9 cellular contexts compared by ENCODE assay signal in the genomic region with DNA sequence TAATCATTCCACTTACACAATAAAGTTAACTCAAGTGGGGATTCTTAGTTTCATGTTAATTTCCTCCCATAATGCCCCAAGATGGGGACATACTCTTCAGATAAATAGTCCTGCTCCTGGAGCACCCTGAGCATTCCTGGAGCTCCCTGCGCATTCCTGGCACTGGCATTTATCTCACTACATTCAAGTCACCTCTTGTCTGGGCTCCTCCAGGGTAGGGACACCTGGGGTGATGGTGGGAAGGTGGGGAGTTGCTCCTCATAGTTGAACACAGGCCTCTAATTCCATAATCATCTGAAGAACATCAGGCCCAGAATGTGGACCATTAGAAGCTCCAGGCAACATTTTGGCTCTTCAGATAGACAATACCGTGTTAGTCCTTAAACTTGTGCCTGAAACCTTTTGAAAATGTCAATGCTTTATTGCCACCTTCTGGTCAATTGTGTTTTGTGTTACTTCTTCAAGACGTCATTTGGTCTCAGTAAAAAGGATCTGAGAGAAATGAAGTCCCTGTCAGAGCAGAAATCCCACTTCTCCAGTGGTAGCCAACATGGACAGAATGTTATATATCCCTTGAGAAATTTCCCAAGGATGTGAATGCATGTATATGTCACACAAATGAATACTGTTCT. TPM values are rescaled to one million over a fixed set of nuclear protein-coding genes. Genes with fewer than 3 reads are reported as not detected.
DNase-seq lines count a peak whose midpoint lies in the region; ATAC-seq, FAIRE-seq and TF ChIP-seq lines count a peak whose summit lies in the region.
"Had no signal": no experiment of that assay in that cellular context is flagged by ENCODE, and none has a peak within 500 bp of the region (broad histone marks: within the 10 kb centered on the region; RNA-seq: fewer than 3 reads in every experiment).

No MANE protein-coding gene starts in this region.

- FAIRE-seq in GM12878 (lab: Jason Lieb, UNC) = peak; percentile 75

- ATAC-seq in GM12878 = peak; percentile 57
- no peak for ATAC-seq in GM19035 (IDR thresholded peaks at IDR 0.05; ENCODE audit: unreplicated experiment)
- ATAC-seq in sciatic nerve = no peak

- intact Hi-C loops in GM12878 (cut with micrococcal nuclease; ENCODE audit: unreplicated experiment) = loop anchor here (1.0 kb wide), 1 partner anchor 148 kb away; no protein-coding TSS in a partner anchor
- intact Hi-C loops in sciatic nerve (cut with DNase I) = no loop called here

- H3K79me2 ChIP-seq in MM.1S (ENCODE audit: low read length) (no peaks in the 10 kb centered on the region), GM12878 (ENCODE audit: control insufficient read depth, insufficient read depth, low read length) (no peaks in the 10 kb centered on the region)

- TF ChIP-seq CTCF in MM.1S (IDR thresholded peaks at IDR 0.05; ENCODE audit: low read length) (peak; percentile 44), GM12878 (IDR thresholded peaks at IDR 0.05 in 2 of 3, conservative IDR thresholded peaks at IDR 0.05 in 1 of 3; ENCODE audit: control insufficient read depth in 2 of 3, extremely low read depth in 1 of 3, insufficient read depth in 1 of 3, low read depth in 3 of 3, low read length in 3 of 3) (peak in 1 of 3 experiments; percentile 42; a peak in 3 of 6 replicates)

- no peak for TF ChIP-seq POLR2A in GM12878 (IDR thresholded peaks at IDR 0.05; ENCODE audit: low read depth, low read length)

- no TSS peak for BruUV-seq in GM12878 (replicated peaks; lab: Mats Ljungman, UMichigan)

- H3K27ac ChIP-seq in MM.1S (ENCODE audit: low read length) = no peak overlapping the region
- H3K27ac ChIP-seq in GM12878 (ENCODE audit: control insufficient read depth, insufficient read depth) = no peak overlapping the region

- H3K36me3 ChIP-seq in MM.1S (replicated peaks; ENCODE audit: insufficient read depth, low read length) = no peaks in the 10 kb centered on the region
- H3K36me3 ChIP-seq in GM12878 (ENCODE audit: control insufficient read depth in 2 of 2, insufficient read depth in 2 of 2, low read length in 1 of 2) = no peaks in the 10 kb centered on the region

- H4K20me1 ChIP-seq in MM.1S (ENCODE audit: insufficient read depth, low read length) (no peaks in the 10 kb centered on the region), GM12878 (ENCODE audit: control insufficient read depth, insufficient read depth) (no peaks in the 10 kb centered on the region)

- WGBS in GM12878 (ENCODE audit: insufficient coverage, insufficient replicate concordance, low lambda C conversion rate, missing lambda C conversion rate) = 21% methylated on average over 3 of the region's 3 CpGs

- POLR2A ChIA-PET in GM12878 (lab: Charles Lee) = no interaction called here

- no peaks in the 10 kb centered on the region for H3K9me2 ChIP-seq in MM.1S (replicated peaks; ENCODE audit: insufficient read depth, low read length)

- H3K9ac ChIP-seq in MM.1S (ENCODE audit: low read length) (no peak overlapping the region), GM12878 (ENCODE audit: control insufficient read depth, insufficient read depth, low read length) (no peak overlapping the region)

- RAD21 ChIA-PET in GM12878 (lab: Charles Lee; ENCODE audit: unreplicated experiment) = interaction anchor here (0.8 to 2.4 kb wide), 3 partner anchors 147 to 241 kb away, joined by 3 to 20 read pairs (median 3); no protein-coding TSS in a partner anchor

- in situ Hi-C loops in GM12878 (cut with MboI) = loop anchor here (5.0 kb wide), 1 partner anchor 149 kb away; no protein-coding TSS in a partner anchor

- TF ChIP-seq EP300 in GM12878 (IDR thresholded peaks at IDR 0.05; ENCODE audit: borderline replicate concordance in 1 of 2, control insufficient read depth in 1 of 2, low read depth in 2 of 2, low read length in 2 of 2) = no peak

- DNase-seq in ELR (ENCODE audit: low read depth) (peak; percentile 72), MM.1S (peak; percentile 50), GM12878 (ENCODE audit: low read depth, low spot score) (no peak), medulla oblongata (ENCODE audit: extremely low spot score) (peak; percentile 86), sciatic nerve (ENCODE audit: low spot score) (no peak), islet precursor cell (no peak)
- DNase-seq in activated CD4-positive, alpha-beta T cell treated with anti-CD3 and anti-CD28 coated beads for 4 hours = no peak
- DNase-seq: T-cell had no signal

- no peak overlapping the region for H3K4me3 ChIP-seq in MM.1S (ENCODE audit: low read length)
- H3K4me3 ChIP-seq in GM12878 = no peak overlapping the region

- no peaks in the 10 kb centered on the region for H3K9me3 ChIP-seq in MM.1S (replicated peaks; ENCODE audit: insufficient read depth, low read length)
- no peaks in the 10 kb centered on the region for H3K9me3 ChIP-seq in GM12878 (replicated peaks; ENCODE audit: control insufficient read depth, insufficient read depth, low read length)

- CTCF ChIA-PET in GM12878 (lab: Yijun Ruan, JAX) = interaction anchor here (0.5 to 3.0 kb wide), 14 partner anchors 9 to 417 kb away, joined by 3 to 39 read pairs (median 3); no protein-coding TSS in a partner anchor

- H2AFZ ChIP-seq in MM.1S (ENCODE audit: low read length) = no peak overlapping the region
- no peak overlapping the region for H2AFZ ChIP-seq in GM12878 (ENCODE audit: control insufficient read depth, low read depth, low read length)

- H3K27me3 ChIP-seq in MM.1S (replicated peaks; ENCODE audit: insufficient read depth, low read length) (no peaks in the 10 kb centered on the region), GM12878 (replicated peaks in 1 of 2; ENCODE audit: control insufficient read depth in 2 of 2, insufficient read depth in 2 of 2, low read length in 1 of 2) (no peaks in the 10 kb centered on the region; a peak in 1 of 4 replicates)

- H3K4me1 ChIP-seq in MM.1S (ENCODE audit: low read length) = no peaks in the 10 kb centered on the region
- no peaks in the 10 kb centered on the region for H3K4me1 ChIP-seq in GM12878 (ENCODE audit: control insufficient read depth, insufficient read depth, low read length)

- TF ChIP-seq RAD21 in GM12878 (IDR thresholded peaks at IDR 0.05; ENCODE audit: insufficient read depth, low read depth, low read length) = peak; percentile 64

- H3K4me2 ChIP-seq in MM.1S (ENCODE audit: low read depth, low read length) = no peak overlapping the region
- no peak overlapping the region for H3K4me2 ChIP-seq in GM12878 (ENCODE audit: control insufficient read depth, insufficient read depth)

- SMC1A ChIA-PET in GM12878 (lab: Charles Lee; ENCODE audit: uncharacterized antibody, unreplicated experiment) = interaction anchor here (0.7 to 2.5 kb wide), 11 partner anchors 9 to 416 kb away, joined by 3 to 31 read pairs (median 4); a partner anchor contains a TSS

- H3F3A ChIP-seq in MM.1S (ENCODE audit: insufficient read depth, low read length) = no peaks in the 10 kb centered on the region

TF ChIP-seq in GM12878, 131 proteins besides CTCF, POLR2A, EP300 and RAD21:
- peak; percentile 62; the same call in 1 of the 2 replicates for TF ChIP-seq SMC3 (IDR thresholded peaks at IDR 0.05; ENCODE audit: borderline replicate concordance, low read length)
- no peak for TF ChIP-seq CBFB (IDR thresholded peaks at IDR 0.05; ENCODE audit: low read depth)
- no peak for TF ChIP-seq PAX5 (IDR thresholded peaks at IDR 0.05; ENCODE audit: borderline replicate concordance, low read depth, low read length)

RNA-seq across cellular contexts. Expression of a gene that starts 14.2 kb away (rescaled TPM):
- total RNA-seq in GM12878 (2013; cell fraction: nucleolus; rRNA removed) = 43.1 and 47.1 TPM in 2 replicates
- total RNA-seq in GM12878 (2014; rRNA removed) (20.1 and 22.2 TPM in 2 replicates), GM12878 (2014; rRNA removed; fragmentation: Illumina TruSeq; extraction: Trizol) (20.0 and 20.3 TPM in 2 replicates), GM12878 (2021) (19.6 and 21.1 TPM in 2 replicates), sciatic nerve (18.1 TPM)
- polyA plus RNA-seq in GM12878 (2011; ENCODE audit: low read depth) = 5.4 TPM
- polyA plus RNA-seq in GM12878 (2011; rRNA removed) (24.8 and 40.3 TPM in 2 replicates), GM12878 (2014; fragmentation: Illumina TruSeq; extraction: Trizol) (18.8 and 23.6 TPM in 2 replicates), GM12878 (2014; fragmentation: Nextera tagmentation; extraction: Ambion mirVana) (1 to 10 TPM; 7.3 to 9.4 TPM), GM12878 (2014; rRNA removed) (14.4 and 15.8 TPM in 2 replicates), GM12878 (2016; fragmentation: Nextera tagmentation; extraction: Ambion mirVana) (10 to 100 TPM; 35.6 to 43.4 TPM)
- polyA plus RNA-seq in GM12878 (2011; cell fraction: cytosol; rRNA removed) = 8.2 and 9.0 TPM in 2 replicates
- polyA plus RNA-seq in GM12878 (2011; cell fraction: nucleus; rRNA removed) = 9.3 and 10.1 TPM in 2 replicates
- 9.9 and 13.1 TPM in 2 replicates for polyA plus RNA-seq in GM12878 (2012)
- 5.6 and 7.2 TPM in 2 replicates for polyA minus RNA-seq in GM12878 (2011; rRNA and poly(A)+ RNA removed)
- 6.7 and 7.2 TPM in 2 replicates for polyA minus RNA-seq in GM12878 (2011; cell fraction: cytosol; rRNA and poly(A)+ RNA removed)
- polyA minus RNA-seq in GM12878 (2011; cell fraction: nucleus; rRNA and poly(A)+ RNA removed) = 11.8 and 18.4 TPM in 2 replicates

Comparison
In these comparisons a context has a peak if more than half of its experiments do, and no peak if none do; other contexts are left out.
1. DNase-seq: peak in ELR (single experiment), MM.1S (single experiment) and medulla oblongata (single experiment); none in GM12878 (single experiment), sciatic nerve (single experiment), islet precursor cell (single experiment) and activated CD4-positive, alpha-beta T cell treated with anti-CD3 and anti-CD28 coated beads for 4 hours (0 of 2).